In genomic region chr1:88891318-88892145, GRCh38 we compare ENCODE assay signal across 8 cellular contexts. TPM values are rescaled to one million over a fixed set of nuclear protein-coding genes. Genes with fewer than 3 reads are reported as not detected.
A peak's percentile ranks its signal among the peaks of the same experiment; 100 is the strongest.
DNase-seq lines count a peak whose midpoint lies in the region; ATAC-seq and TF ChIP-seq lines count a peak whose summit lies in the region.

GTF2B (minus strand) TSS chr1:88891567; CDS start chr1:88891499, 68 bp downstream.

- H3K4me3 ChIP-seq in AG04449 (ENCODE audit: low read depth, low read length) (peak within 1 kb of the TSS; percentile 89), cardiac fibroblast (replicated peaks in 1 of 2; ENCODE audit: low read depth in 2 of 2, low read length in 2 of 2) (peak within 1 kb of the TSS; percentile 92 to 97)

- peak; percentile 79 for DNase-seq in AG04449 (ENCODE audit: low read depth, low spot score)
- DNase-seq in NCI-H226, result peak; percentile 91
- DNase-seq in WTC11 (ENCODE audit: low spot score), result peak; percentile 67
- DNase-seq in cardiac fibroblast (ENCODE audit: low read depth in 2 of 2), result peak; percentile 98
- peak; percentile 92 to 94 (median 93) for DNase-seq in immature natural killer cell
- DNase-seq in smooth muscle cell of the brain vasculature (ENCODE audit: low read depth, low spot score), result peak; percentile 84

- peaks cover 14% of the 10 kb centered on the region for H3K4me1 Mint-ChIP-seq in WTC11
- peaks cover 44 to 62% of the 10 kb centered on the region in 2 donors for H3K4me1 Mint-ChIP-seq in immature natural killer cell

- TF ChIP-seq CTCF in AG04449 (IDR thresholded peaks at IDR 0.05; ENCODE audit: insufficient read depth, low read length, missing control alignments) (no peak), WTC11 (IDR thresholded peaks at IDR 0.05) (no peak), cardiac fibroblast (IDR thresholded peaks at IDR 0.05; ENCODE audit: low read depth, low read length) (no peak)

- POLR2A ChIA-PET in AG04449 (lab: Yijun Ruan, JAX) (interaction anchor here (0.6 to 1.5 kb wide), 6 partner anchors 9 to 687 kb away, joined by 3 to 6 read pairs (median 4); partner anchors contain the start of gene PKN2), WTC11 (lab: Charles Lee) (interaction anchor here (0.6 to 1.5 kb wide), 3 partner anchors 41 to 207 kb away, joined by 3 to 4 read pairs (median 4); partner anchors contain the start of gene PKN2)

- H3K4me3 Mint-ChIP-seq in WTC11 (peak within 1 kb of the TSS; percentile 94), immature natural killer cell (peak within 1 kb of the TSS; percentile 86 to 100 (median 98))

- CTCF ChIA-PET in AG04449 (lab: Yijun Ruan, JAX), result interaction anchor here (0.8 to 5.6 kb wide), 5 partner anchors 14 to 236 kb away, joined by 3 to 77 read pairs (median 6); no protein-coding TSS in a partner anchor
- CTCF ChIA-PET in WTC11 (lab: Charles Lee), result interaction anchor here (0.7 to 1.5 kb wide), 5 partner anchors 9 to 339 kb away, joined by 3 to 4 read pairs (median 3); no protein-coding TSS in a partner anchor

- H3K36me3 Mint-ChIP-seq in WTC11 (peaks cover 4% of the 10 kb centered on the region; the same call in 1 of the 2 replicates), immature natural killer cell (no peaks in the 10 kb centered on the region)

- peak within 1 kb of the TSS; percentile 97 for H3K27ac Mint-ChIP-seq in WTC11
- H3K27ac Mint-ChIP-seq in immature natural killer cell, result peak within 1 kb of the TSS; percentile 89 to 98 (median 94)

- H3K27me3 Mint-ChIP-seq in WTC11 (ENCODE audit: low read depth), result peaks cover 2% of the 10 kb centered on the region; the same call in 1 of the 2 replicates
- peaks cover 5 to 18% (median 8%) of the 10 kb centered on the region in 3 donors for H3K27me3 Mint-ChIP-seq in immature natural killer cell (ENCODE audit: low read depth in 3 of 3)

- H3K9me3 Mint-ChIP-seq in WTC11, result peaks cover 5% of the 10 kb centered on the region; the same call in 1 of the 2 replicates
- H3K9me3 Mint-ChIP-seq in immature natural killer cell, result no peaks in the 10 kb centered on the region

- ATAC-seq in GM18907 (IDR thresholded peaks at IDR 0.05; ENCODE audit: unreplicated experiment) (peak; percentile 96), HG03159 (IDR thresholded peaks at IDR 0.05; ENCODE audit: unreplicated experiment) (peak; percentile 92), WTC11 (peak; percentile 84)

TF ChIP-seq in WTC11, 78 proteins besides CTCF, POLR2A, EP300 and RAD21 (continues in another document):
- TF ChIP-seq ZNF317 (CRISPR knock-in tag; IDR thresholded peaks at IDR 0.05; ENCODE audit: borderline replicate concordance, low read depth), result no peak
- TF ChIP-seq, protein P1, sequence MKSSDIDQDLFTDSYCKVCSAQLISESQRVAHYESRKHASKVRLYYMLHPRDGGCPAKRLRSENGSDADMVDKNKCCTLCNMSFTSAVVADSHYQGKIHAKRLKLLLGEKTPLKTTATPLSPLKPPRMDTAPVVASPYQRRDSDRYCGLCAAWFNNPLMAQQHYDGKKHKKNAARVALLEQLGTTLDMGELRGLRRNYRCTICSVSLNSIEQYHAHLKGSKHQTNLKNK (CRISPR knock-in tag; IDR thresholded peaks at IDR 0.05), result no peak
- no peak for TF ChIP-seq ZNF121 (CRISPR knock-in tag; IDR thresholded peaks at IDR 0.05)
- no peak for TF ChIP-seq SMAD3 (CRISPR knock-in tag; IDR thresholded peaks at IDR 0.05; ENCODE audit: borderline replicate concordance)
- no peak for TF ChIP-seq PRRX2 (CRISPR knock-in tag; IDR thresholded peaks at IDR 0.05)
- TF ChIP-seq, protein P2, sequence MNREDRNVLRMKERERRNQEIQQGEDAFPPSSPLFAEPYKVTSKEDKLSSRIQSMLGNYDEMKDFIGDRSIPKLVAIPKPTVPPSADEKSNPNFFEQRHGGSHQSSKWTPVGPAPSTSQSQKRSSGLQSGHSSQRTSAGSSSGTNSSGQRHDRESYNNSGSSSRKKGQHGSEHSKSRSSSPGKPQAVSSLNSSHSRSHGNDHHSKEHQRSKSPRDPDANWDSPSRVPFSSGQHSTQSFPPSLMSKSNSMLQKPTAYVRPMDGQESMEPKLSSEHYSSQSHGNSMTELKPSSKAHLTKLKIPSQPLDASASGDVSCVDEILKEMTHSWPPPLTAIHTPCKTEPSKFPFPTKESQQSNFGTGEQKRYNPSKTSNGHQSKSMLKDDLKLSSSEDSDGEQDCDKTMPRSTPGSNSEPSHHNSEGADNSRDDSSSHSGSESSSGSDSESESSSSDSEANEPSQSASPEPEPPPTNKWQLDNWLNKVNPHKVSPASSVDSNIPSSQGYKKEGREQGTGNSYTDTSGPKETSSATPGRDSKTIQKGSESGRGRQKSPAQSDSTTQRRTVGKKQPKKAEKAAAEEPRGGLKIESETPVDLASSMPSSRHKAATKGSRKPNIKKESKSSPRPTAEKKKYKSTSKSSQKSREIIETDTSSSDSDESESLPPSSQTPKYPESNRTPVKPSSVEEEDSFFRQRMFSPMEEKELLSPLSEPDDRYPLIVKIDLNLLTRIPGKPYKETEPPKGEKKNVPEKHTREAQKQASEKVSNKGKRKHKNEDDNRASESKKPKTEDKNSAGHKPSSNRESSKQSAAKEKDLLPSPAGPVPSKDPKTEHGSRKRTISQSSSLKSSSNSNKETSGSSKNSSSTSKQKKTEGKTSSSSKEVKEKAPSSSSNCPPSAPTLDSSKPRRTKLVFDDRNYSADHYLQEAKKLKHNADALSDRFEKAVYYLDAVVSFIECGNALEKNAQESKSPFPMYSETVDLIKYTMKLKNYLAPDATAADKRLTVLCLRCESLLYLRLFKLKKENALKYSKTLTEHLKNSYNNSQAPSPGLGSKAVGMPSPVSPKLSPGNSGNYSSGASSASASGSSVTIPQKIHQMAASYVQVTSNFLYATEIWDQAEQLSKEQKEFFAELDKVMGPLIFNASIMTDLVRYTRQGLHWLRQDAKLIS (CRISPR knock-in tag; IDR thresholded peaks at IDR 0.05; ENCODE audit: borderline replicate concordance), result no peak
- TF ChIP-seq FOXP4 (CRISPR knock-in tag; IDR thresholded peaks at IDR 0.05), result 0 out of 2 replicates have a peak, but pooled peaks have one; percentile 62
- TF ChIP-seq E2F1 (CRISPR knock-in tag; IDR thresholded peaks at IDR 0.05), result no peak
- TF ChIP-seq, protein P3, sequence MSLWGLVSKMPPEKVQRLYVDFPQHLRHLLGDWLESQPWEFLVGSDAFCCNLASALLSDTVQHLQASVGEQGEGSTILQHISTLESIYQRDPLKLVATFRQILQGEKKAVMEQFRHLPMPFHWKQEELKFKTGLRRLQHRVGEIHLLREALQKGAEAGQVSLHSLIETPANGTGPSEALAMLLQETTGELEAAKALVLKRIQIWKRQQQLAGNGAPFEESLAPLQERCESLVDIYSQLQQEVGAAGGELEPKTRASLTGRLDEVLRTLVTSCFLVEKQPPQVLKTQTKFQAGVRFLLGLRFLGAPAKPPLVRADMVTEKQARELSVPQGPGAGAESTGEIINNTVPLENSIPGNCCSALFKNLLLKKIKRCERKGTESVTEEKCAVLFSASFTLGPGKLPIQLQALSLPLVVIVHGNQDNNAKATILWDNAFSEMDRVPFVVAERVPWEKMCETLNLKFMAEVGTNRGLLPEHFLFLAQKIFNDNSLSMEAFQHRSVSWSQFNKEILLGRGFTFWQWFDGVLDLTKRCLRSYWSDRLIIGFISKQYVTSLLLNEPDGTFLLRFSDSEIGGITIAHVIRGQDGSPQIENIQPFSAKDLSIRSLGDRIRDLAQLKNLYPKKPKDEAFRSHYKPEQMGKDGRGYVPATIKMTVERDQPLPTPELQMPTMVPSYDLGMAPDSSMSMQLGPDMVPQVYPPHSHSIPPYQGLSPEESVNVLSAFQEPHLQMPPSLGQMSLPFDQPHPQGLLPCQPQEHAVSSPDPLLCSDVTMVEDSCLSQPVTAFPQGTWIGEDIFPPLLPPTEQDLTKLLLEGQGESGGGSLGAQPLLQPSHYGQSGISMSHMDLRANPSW (CRISPR knock-in tag; conservative IDR thresholded peaks at IDR 0.05; ENCODE audit: low read depth), result no peak
- TF ChIP-seq, protein P4, sequence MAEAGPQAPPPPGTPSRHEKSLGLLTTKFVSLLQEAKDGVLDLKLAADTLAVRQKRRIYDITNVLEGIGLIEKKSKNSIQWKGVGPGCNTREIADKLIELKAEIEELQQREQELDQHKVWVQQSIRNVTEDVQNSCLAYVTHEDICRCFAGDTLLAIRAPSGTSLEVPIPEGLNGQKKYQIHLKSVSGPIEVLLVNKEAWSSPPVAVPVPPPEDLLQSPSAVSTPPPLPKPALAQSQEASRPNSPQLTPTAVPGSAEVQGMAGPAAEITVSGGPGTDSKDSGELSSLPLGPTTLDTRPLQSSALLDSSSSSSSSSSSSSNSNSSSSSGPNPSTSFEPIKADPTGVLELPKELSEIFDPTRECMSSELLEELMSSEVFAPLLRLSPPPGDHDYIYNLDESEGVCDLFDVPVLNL (CRISPR knock-in tag; IDR thresholded peaks at IDR 0.05; ENCODE audit: borderline replicate concordance, low read depth), result no peak
- no peak for TF ChIP-seq ZNF138 (CRISPR knock-in tag; conservative IDR thresholded peaks at IDR 0.05)
- TF ChIP-seq JUN (CRISPR knock-in tag; IDR thresholded peaks at IDR 0.05), result peak; percentile 34; the same call in 1 of the 2 replicates
- TF ChIP-seq GRHL2 (CRISPR knock-in tag; IDR thresholded peaks at IDR 0.05; ENCODE audit: insufficient replicate concordance, severe bottlenecking), result no peak

RNA-seq across cellular contexts. Expression of gene GTF2B, which starts in this region (rescaled TPM):
- 14.2 to 16.8 TPM (median 15.1 TPM) in 3 replicates for total RNA-seq in WTC11 (2021)
- polyA plus RNA-seq in immature natural killer cell, result 10 to 100 TPM; 42.0 to 52.8 (median 47.2) TPM

Comparison
In these comparisons a context has a peak if more than half of its experiments do, and no peak if none do; other contexts are left out.
1. Peak in every context shown above with its lines: DNase-seq, ATAC-seq and H3K4me3 ChIP-seq.